19 cellular contexts compared by ENCODE assay signal in the genomic region with DNA sequence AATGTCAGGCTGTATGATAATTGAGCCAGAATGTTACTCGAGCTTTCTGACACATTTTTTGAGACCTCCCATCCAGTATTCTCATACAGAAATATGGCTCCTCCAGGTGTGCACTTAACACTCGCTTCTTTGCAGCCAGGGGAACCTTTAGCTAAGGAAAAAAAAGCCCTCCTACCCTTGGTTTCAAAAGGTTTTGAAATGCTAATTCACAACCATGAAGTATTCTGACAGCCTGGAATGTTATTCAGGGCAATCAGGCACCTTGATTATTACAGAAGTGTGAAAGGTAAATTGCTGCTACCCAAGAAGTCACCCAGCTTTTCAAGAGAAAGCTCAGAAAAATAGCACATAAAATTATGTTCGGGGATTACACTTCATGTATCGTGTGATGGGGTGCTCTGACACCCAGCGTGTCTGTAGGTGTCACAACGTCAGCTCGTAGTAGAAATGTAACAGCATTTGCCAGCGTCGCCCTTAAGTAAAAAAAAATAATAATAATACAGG. TPM values are rescaled to one million over a fixed set of nuclear protein-coding genes. Genes with fewer than 3 reads are reported as not detected.
DNase-seq lines count a peak whose midpoint lies in the region; ATAC-seq, FAIRE-seq and TF ChIP-seq lines count a peak whose summit lies in the region.
"Had no signal": no experiment of that assay in that cellular context is flagged by ENCODE, and none has a peak within 500 bp of the region (broad histone marks: within the 10 kb centered on the region; RNA-seq: fewer than 3 reads in every experiment).

No MANE protein-coding gene starts in this region.

- H3K36me3 ChIP-seq in GM23338 (ENCODE audit: insufficient read depth) (no peaks in the 10 kb centered on the region), H1 (ENCODE audit: control insufficient read depth in 2 of 4, insufficient read depth in 4 of 4, low read length in 3 of 4) (no peaks in the 10 kb centered on the region), neural cell (ENCODE audit: insufficient read depth, low read length) (no peaks in the 10 kb centered on the region), tibial artery (no peaks in the 10 kb centered on the region)

- H3K23me2 ChIP-seq in H9 (ENCODE audit: insufficient read length, low read depth, low read length, poor library complexity, severe bottlenecking) (no peaks in the 10 kb centered on the region), H1 (ENCODE audit: low read depth, low read length) (no peaks in the 10 kb centered on the region)

- DNase-seq in GM23338 (ENCODE audit: low spot score) (peak; percentile 30), H9 (no peak), H1 (ENCODE audit: low read depth in 1 of 2, low spot score in 2 of 2) (no peak), GM19240 (ENCODE audit: insufficient read length, low spot score) (no peak), tibial artery (no peak)
- DNase-seq: C1 segment of cervical spinal cord; Calu3; CD4-positive, alpha-beta memory T cell; COR-L47; DMS53; DMS79 treated with DMSO at 0.1 percent for 48 hours; GF-D8; GOT3; H7 had no signal

- CTCF ChIA-PET in H1 (lab: Charles Lee; ENCODE audit: partially characterized antibody): interaction anchor here (0.6 to 1.3 kb wide), 3 partner anchors 18 to 137 kb away, joined by 3 to 5 read pairs (median 5); no protein-coding TSS in a partner anchor

- H4K91ac ChIP-seq in H9 (ENCODE audit: insufficient read length, low read depth, low read length): no peak overlapping the region
- H4K91ac ChIP-seq in H1 (replicated peaks; ENCODE audit: insufficient read length, low read length): no peak overlapping the region

- no peak overlapping the region for H2AK5ac ChIP-seq in H9 (ENCODE audit: insufficient read length, low read length)
- H2AK5ac ChIP-seq in H1 (ENCODE audit: low read depth, low read length): no peak overlapping the region

- H2BK120ac ChIP-seq in H9 (ENCODE audit: low read depth, low read length, poor library complexity, severe bottlenecking) (no peak overlapping the region), H1 (replicated peaks; ENCODE audit: low read depth, low read length) (no peak overlapping the region)

- H3K4me3 Mint-ChIP-seq in GM23338: no peak overlapping the region
- no peak overlapping the region for H3K4me3 Mint-ChIP-seq in H9
- H3K4me3 Mint-ChIP-seq: CD4-positive, alpha-beta memory T cell had no signal

- peaks cover 20% of the 10 kb centered on the region for H3K4me1 Mint-ChIP-seq in GM23338
- H3K4me1 Mint-ChIP-seq in H9: peaks cover 23 to 24% of the 10 kb centered on the region in 2 experiments
- H3K4me1 Mint-ChIP-seq: CD4-positive, alpha-beta memory T cell had no signal

- H3K18ac ChIP-seq in H9 (ENCODE audit: insufficient read length, low read depth, low read length): no peak overlapping the region
- no peak overlapping the region for H3K18ac ChIP-seq in H1 (ENCODE audit: extremely low read depth, low read length)

- ATAC-seq in GM23338: peak; percentile 74
- ATAC-seq: HCT116 had no signal

- POLR2A ChIA-PET in H1 (lab: Charles Lee; ENCODE audit: partially characterized antibody): interaction anchor here (0.6 to 3.8 kb wide), 4 partner anchors 12 to 29 kb away, joined by 3 to 12 read pairs (median 3); no protein-coding TSS in a partner anchor

- no peaks in the 10 kb centered on the region for H3K9me3 ChIP-seq in H9 (ENCODE audit: control insufficient read depth, low read depth, low read length)
- H3K9me3 ChIP-seq in H1 (ENCODE audit: insufficient read depth in 2 of 2, low read depth in 1 of 2, low read length in 1 of 2): no peaks in the 10 kb centered on the region
- H3K9me3 ChIP-seq in neural cell (ENCODE audit: low read length): no peaks in the 10 kb centered on the region
- no peaks in the 10 kb centered on the region for H3K9me3 ChIP-seq in tibial artery

- H3K9ac ChIP-seq in H9 (ENCODE audit: extremely low read depth, insufficient read length, low read length): no peak overlapping the region
- H3K9ac ChIP-seq in H1 (replicated peaks in 1 of 4; ENCODE audit: extremely low read depth in 1 of 4, low read depth in 3 of 4, low read length in 3 of 4): no peak overlapping the region
- peak overlapping the region; percentile 55 for H3K9ac ChIP-seq in neural cell (ENCODE audit: low read length)

- no peak overlapping the region for H3K14ac ChIP-seq in H9 (ENCODE audit: insufficient read depth, low read length)
- no peak overlapping the region for H3K14ac ChIP-seq in H1 (ENCODE audit: insufficient read length)

- no peaks in the 10 kb centered on the region for H3K79me1 ChIP-seq in H9 (ENCODE audit: insufficient read depth, low read depth, low read length, poor library complexity, severe bottlenecking)
- H3K79me1 ChIP-seq in H1 (ENCODE audit: low read depth, low read length): no peaks in the 10 kb centered on the region

- peak overlapping the region; percentile 8; the same call in 1 of the 2 replicates for H3K4me2 ChIP-seq in GM23338
- H3K4me2 ChIP-seq in H9 (ENCODE audit: insufficient read depth, insufficient read length, low read length): peak overlapping the region; percentile 16
- peak overlapping the region; percentile 17 to 39; a peak in 3 of 4 replicates for H3K4me2 ChIP-seq in H1 (ENCODE audit: insufficient read depth in 1 of 2, low read depth in 2 of 2, low read length in 2 of 2)
- peak overlapping the region; percentile 35 for H3K4me2 ChIP-seq in neural cell (ENCODE audit: low read length)

- no CpG with 5 or more reads among the region's 9 CpGs for WGBS in H9 (ENCODE audit: extremely low coverage, insufficient read length, low lambda C conversion rate)
- WGBS in H1 (ENCODE audit: extremely low coverage in 1 of 2, insufficient coverage in 1 of 2, insufficient read length in 1 of 2, insufficient replicate concordance in 2 of 2, low coverage in 1 of 2, low lambda C conversion rate in 2 of 2, missing lambda C conversion rate in 1 of 2), 2 experiments: 54% methylated on average over 9 of the region's 9 CpGs; no CpG with 5 or more reads in 1 of the 2 experiments

- H3F3A ChIP-seq in GM23338 (replicated peaks; ENCODE audit: low read depth) (no peaks in the 10 kb centered on the region), neural cell (ENCODE audit: insufficient read depth, low read length, poor library complexity, severe bottlenecking) (peaks cover 5% of the 10 kb centered on the region)

- H3K79me2 ChIP-seq in GM23338 (replicated peaks; ENCODE audit: insufficient read depth): no peaks in the 10 kb centered on the region
- H3K79me2 ChIP-seq in H9 (ENCODE audit: insufficient read depth, low read length): no peaks in the 10 kb centered on the region
- no peaks in the 10 kb centered on the region for H3K79me2 ChIP-seq in H1 (ENCODE audit: control insufficient read depth in 1 of 2, insufficient read depth in 2 of 2, low read length in 2 of 2)
- H3K79me2 ChIP-seq in neural cell (replicated peaks; ENCODE audit: insufficient read depth, low read length): no peaks in the 10 kb centered on the region

- H3K27me3 Mint-ChIP-seq in GM23338 (ENCODE audit: insufficient read depth, low read depth, poor library complexity) (peaks cover 4% of the 10 kb centered on the region), H9 (ENCODE audit: low read depth) (peaks cover 36% of the 10 kb centered on the region)

- H3K56ac ChIP-seq in H9 (ENCODE audit: insufficient read length, low read depth, low read length) (no peak overlapping the region), H1 (replicated peaks; ENCODE audit: insufficient read length, low read depth, low read length) (no peak overlapping the region)

- H2BK15ac ChIP-seq in H9 (ENCODE audit: low read depth, low read length) (no peak overlapping the region), H1 (ENCODE audit: low read length) (no peak overlapping the region)

- H2BK5ac ChIP-seq in H9 (ENCODE audit: insufficient read length, low read length): no peak overlapping the region
- H2BK5ac ChIP-seq in H1 (ENCODE audit: low read depth, low read length): no peak overlapping the region

- no peak overlapping the region for H3K4me3 ChIP-seq in GM23338
- H3K4me3 ChIP-seq in H1 (ENCODE audit: extremely low read depth in 1 of 4, insufficient read depth in 2 of 4, low read depth in 3 of 4, low read length in 4 of 4): peak overlapping the region in 1 of 4 experiments; percentile 5; a peak in 1 of 8 replicates
- H3K4me3 ChIP-seq in neural cell (ENCODE audit: low read length): peak overlapping the region; percentile 49
- H3K4me3 ChIP-seq in tibial artery: no peak overlapping the region

- TF ChIP-seq RAD21 in H1 (IDR thresholded peaks at IDR 0.05 in 1 of 2, conservative IDR thresholded peaks at IDR 0.05 in 1 of 2; ENCODE audit: low read depth in 2 of 2, low read length in 2 of 2): no peak
- peak; percentile 44 for TF ChIP-seq RAD21 in neural cell (conservative IDR thresholded peaks at IDR 0.05)

- no peak overlapping the region for H2BK12ac ChIP-seq in H9 (ENCODE audit: insufficient read length, low read depth, low read length)
- no peak overlapping the region for H2BK12ac ChIP-seq in H1 (ENCODE audit: low read depth, low read length)

- H3K9me3 Mint-ChIP-seq in GM23338 (peaks cover 13% of the 10 kb centered on the region), H9 (peaks cover 2 to 8% of the 10 kb centered on the region in 2 experiments; a peak in 4 of 5 replicates)
- H3K9me3 Mint-ChIP-seq: CD4-positive, alpha-beta memory T cell had no signal

- H3K4ac ChIP-seq in H9 (ENCODE audit: low read depth, low read length) (no peak overlapping the region), H1 (replicated peaks; ENCODE audit: insufficient read length, low read depth, low read length) (no peak overlapping the region)

- H3T11ph ChIP-seq in H9 (ENCODE audit: low read length): no peak overlapping the region

- H3K27me3 ChIP-seq in GM23338 (ENCODE audit: insufficient read depth): no peaks in the 10 kb centered on the region
- H3K27me3 ChIP-seq in H9 (ENCODE audit: insufficient read depth, low read length): no peaks in the 10 kb centered on the region
- H3K27me3 ChIP-seq in H1 (replicated peaks in 1 of 4; ENCODE audit: control insufficient read depth in 3 of 4, extremely low read depth in 1 of 4, insufficient read depth in 3 of 4, low read length in 3 of 4): no peaks in the 10 kb centered on the region
- no peaks in the 10 kb centered on the region for H3K27me3 ChIP-seq in neural cell (ENCODE audit: insufficient read depth, low read depth, low read length)
- no peaks in the 10 kb centered on the region for H3K27me3 ChIP-seq in tibial artery

- H3K4me1 ChIP-seq in GM23338 (ENCODE audit: insufficient read depth): peaks cover 12% of the 10 kb centered on the region
- no peaks in the 10 kb centered on the region; the same call in 1 of the 2 replicates for H3K4me1 ChIP-seq in H9 (ENCODE audit: insufficient read depth, low read length)
- H3K4me1 ChIP-seq in H1 (replicated peaks in 1 of 4; ENCODE audit: control insufficient read depth in 3 of 4, insufficient read depth in 4 of 4, low read length in 3 of 4): peaks cover 3 to 9% (median 5%) of the 10 kb centered on the region in 4 experiments; a peak in 4 of 7 replicates
- H3K4me1 ChIP-seq in tibial artery: peaks cover 0 to 2% (median 0%) of the 10 kb centered on the region in 4 donors

- H3K23ac ChIP-seq in H9 (ENCODE audit: insufficient read length, low read depth, low read length) (no peak overlapping the region), H1 (ENCODE audit: insufficient read length) (no peak overlapping the region)

- H4K8ac ChIP-seq in H9 (replicated peaks; ENCODE audit: insufficient read length, low read depth, low read length): no peak overlapping the region
- no peak overlapping the region for H4K8ac ChIP-seq in H1 (ENCODE audit: extremely low read depth, insufficient read depth, low read length)

- intact Hi-C loops in tibial artery (cut with DNase I; ENCODE audit: low total_unique reads): no loop called here

- H2AFZ ChIP-seq in GM23338: no peak overlapping the region
- no peak overlapping the region for H2AFZ ChIP-seq in H9 (ENCODE audit: low read length)
- H2AFZ ChIP-seq in H1 (ENCODE audit: low read length): no peak overlapping the region
- no peak overlapping the region for H2AFZ ChIP-seq in neural cell (ENCODE audit: low read depth, low read length)

- H3K36me3 Mint-ChIP-seq in GM23338 (ENCODE audit: low read depth) (peaks cover 11% of the 10 kb centered on the region), H9 (ENCODE audit: insufficient read depth in 1 of 3, low read depth in 3 of 3) (peaks cover 0 to 18% (median 0%) of the 10 kb centered on the region in 3 experiments; a peak in 3 of 7 replicates)
- H3K36me3 Mint-ChIP-seq: CD4-positive, alpha-beta memory T cell had no signal

- no peak for FAIRE-seq in H1 (lab: Jason Lieb, UNC)
- FAIRE-seq: GM12891, GM18507 had no signal

- H4K20me1 ChIP-seq in GM23338 (replicated peaks; ENCODE audit: insufficient read depth): no peaks in the 10 kb centered on the region
- H4K20me1 ChIP-seq in H9 (ENCODE audit: control insufficient read depth, insufficient read depth, insufficient read length): no peaks in the 10 kb centered on the region
- no peaks in the 10 kb centered on the region for H4K20me1 ChIP-seq in H1 (replicated peaks in 1 of 2; ENCODE audit: control insufficient read depth in 1 of 2, insufficient read depth in 2 of 2, low read length in 2 of 2)
- no peaks in the 10 kb centered on the region for H4K20me1 ChIP-seq in neural cell (ENCODE audit: insufficient read depth)

- H4K5ac ChIP-seq in H9 (ENCODE audit: insufficient read length, low read depth, low read length) (no peak overlapping the region), H1 (ENCODE audit: insufficient read length, low read depth, low read length) (no peak overlapping the region)

- TF ChIP-seq CTCF in GM23338 (conservative IDR thresholded peaks at IDR 0.05; ENCODE audit: low read depth in 2 of 2): no peak
- TF ChIP-seq CTCF in H9 (conservative IDR thresholded peaks at IDR 0.05): no peak
- TF ChIP-seq CTCF in H1 (IDR thresholded peaks at IDR 0.05; ENCODE audit: control extremely low read depth in 1 of 3, insufficient read depth in 1 of 3, low read depth in 1 of 3, low read length in 3 of 3): no peak
- TF ChIP-seq CTCF in neural cell (IDR thresholded peaks at IDR 0.05; ENCODE audit: poor library complexity, severe bottlenecking): no peak
- TF ChIP-seq CTCF in tibial artery (IDR thresholded peaks at IDR 0.05): no peak

- H3K9me2 ChIP-seq in GM23338 (ENCODE audit: insufficient read depth): no peaks in the 10 kb centered on the region
- H3K9me2 ChIP-seq in neural cell (ENCODE audit: insufficient read depth, low read length): no peaks in the 10 kb centered on the region

- H2BK20ac ChIP-seq in H9 (ENCODE audit: low read depth, low read length, poor library complexity, severe bottlenecking): no peak overlapping the region
- H2BK20ac ChIP-seq in H1 (ENCODE audit: low read length): no peak overlapping the region

- H3K27ac Mint-ChIP-seq in GM23338: no peak overlapping the region
- no peak overlapping the region for H3K27ac Mint-ChIP-seq in H9
- H3K27ac Mint-ChIP-seq: CD4-positive, alpha-beta memory T cell had no signal

- no peak for TF ChIP-seq EP300 in H1 (IDR thresholded peaks at IDR 0.05; ENCODE audit: borderline replicate concordance in 1 of 2, low read depth in 2 of 2, low read length in 2 of 2)
- peak; percentile 95 for TF ChIP-seq EP300 in neural cell (conservative IDR thresholded peaks at IDR 0.05; ENCODE audit: poor library complexity, severe bottlenecking)

- no peak overlapping the region for H3K27ac ChIP-seq in GM23338 (ENCODE audit: low read depth)
- H3K27ac ChIP-seq in H9 (ENCODE audit: insufficient read length, low read depth, low read length): no peak overlapping the region
- no peak overlapping the region for H3K27ac ChIP-seq in H1 (ENCODE audit: low read depth, low read length)
- peak overlapping the region; percentile 88 for H3K27ac ChIP-seq in neural cell (ENCODE audit: low read length)
- no peak overlapping the region for H3K27ac ChIP-seq in tibial artery

- TF ChIP-seq POLR2A in H1 (IDR thresholded peaks at IDR 0.05; ENCODE audit: control extremely low read depth in 1 of 2, low read depth in 2 of 2, low read length in 2 of 2): no peak

RNA-seq across cellular contexts. Expression of gene NTN1, which starts 41.1 kb away (rescaled TPM):
- total RNA-seq in GM23338 (2014; rRNA removed; shearing (Covaris generic)): 2.6 and 3.0 TPM in 2 replicates
- polyA plus RNA-seq in GM23338 (2016; fragmentation: Nextera tagmentation; extraction: Ambion mirVana) (0.57 and 0.64 TPM in 2 replicates), H1 (2011; rRNA removed) (2.0 and 3.6 TPM in 2 replicates), neural cell (16.2 and 18.1 TPM in 2 replicates)
- 1.2 and 1.3 TPM in 2 replicates for total RNA-seq in H9 (2021)
- total RNA-seq in H1 (2021; fragmentation: NEBNext Ultra II Directional; extraction: Animal tissue kit (Norgen Biotek cat#: 25700)): 2.0 and 2.3 TPM in 2 replicates
- 2.2 TPM for polyA plus RNA-seq in H1 (2011; cell fraction: cytosol; rRNA removed)
- polyA plus RNA-seq in H1 (2011; cell fraction: nucleus; rRNA removed): 4.4 TPM
- polyA plus RNA-seq in H1 (2012, experiment 1 of 2): 1.5 to 2.2 TPM (median 2.1 TPM) in 4 replicates
- 1.9 TPM for polyA plus RNA-seq in H1 (2012, experiment 2 of 2)
- polyA plus RNA-seq in H1 (2013, experiment 1 of 2): 2.0 TPM
- 2.1 TPM for polyA plus RNA-seq in H1 (2013, experiment 2 of 2)
- 1.2 and 1.4 TPM in 2 replicates for polyA minus RNA-seq in H1 (2011; rRNA and poly(A)+ RNA removed)
- 2.0 TPM for polyA minus RNA-seq in H1 (2011; cell fraction: cytosol; rRNA and poly(A)+ RNA removed)
- polyA minus RNA-seq in H1 (2011; cell fraction: nucleus; rRNA and poly(A)+ RNA removed): 6.2 TPM
- 24.1 and 24.8 TPM in 2 replicates for polyA minus RNA-seq in neural cell
- total RNA-seq: CD4-positive, alpha-beta memory T cell; G401 had no signal
